ENCODE assay signal across 8 cellular contexts in the genomic region with DNA sequence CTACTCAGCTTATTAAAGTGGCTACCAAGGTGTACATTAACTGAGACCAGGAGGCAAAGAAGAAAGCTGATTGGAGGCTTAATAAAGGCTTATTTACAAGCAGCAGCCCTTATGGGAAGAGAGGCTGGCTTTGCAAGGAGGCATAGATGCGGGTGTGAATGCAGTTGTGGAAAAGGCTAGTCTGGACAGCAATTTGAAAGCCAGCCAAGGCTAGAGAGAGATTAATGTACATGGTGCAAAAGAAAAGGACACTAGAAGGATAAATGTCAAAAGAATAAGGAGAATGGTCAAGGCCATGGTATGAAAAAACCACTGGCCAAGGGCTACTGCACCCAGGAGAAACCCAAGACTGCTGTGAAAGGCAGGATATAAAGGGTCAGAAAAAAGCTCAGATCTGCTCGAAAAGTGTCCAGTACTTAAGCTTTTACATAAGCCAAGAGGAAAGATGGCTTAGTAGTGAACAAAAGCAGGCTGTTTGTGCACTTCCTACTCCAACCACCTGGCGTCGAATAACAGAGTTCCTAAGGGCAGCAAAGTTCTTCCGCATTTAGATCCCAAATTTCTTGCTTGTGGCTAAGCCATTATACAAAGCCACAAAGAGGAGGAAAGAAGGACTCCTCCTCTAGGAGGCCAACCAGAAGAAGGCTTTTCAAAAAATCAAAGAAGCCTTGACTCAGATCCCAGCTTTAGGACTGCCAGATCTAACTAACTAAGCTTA. TPM values are rescaled to one million over a fixed set of nuclear protein-coding genes. Genes with fewer than 3 reads are reported as not detected.
DNase-seq lines count a peak whose midpoint lies in the region; ATAC-seq and TF ChIP-seq lines count a peak whose summit lies in the region.

No MANE protein-coding gene starts in this region.

- intact Hi-C loops in heart left ventricle (cut with DNase I), result loop anchor here in 1 of 10 donors (10.0 kb wide), 2 partner anchors 131 to 359 kb away; a partner anchor contains a TSS
- intact Hi-C loops in Right ventricle myocardium inferior (cut with DNase I), result loop anchor here (10.0 kb wide), 2 partner anchors 151 to 359 kb away; a partner anchor contains a TSS
- intact Hi-C loops in right lobe of liver (cut with DNase I), result no loop called here
- intact Hi-C loops in uterus (cut with DNase I; ENCODE audit: low total_unique reads), result loop anchor here (10.0 kb wide), 1 partner anchor 151 kb away; a partner anchor contains a TSS

- H3K4me1 ChIP-seq in heart left ventricle, result peaks cover 0 to 64% (median 14%) of the 10 kb centered on the region in 12 donors
- H3K4me1 ChIP-seq in right lobe of liver, result peaks cover 0 to 5% (median 0%) of the 10 kb centered on the region in 4 donors
- H3K4me1 ChIP-seq in uterus, result peaks cover 0 to 8% of the 10 kb centered on the region in 2 donors

- TF ChIP-seq POLR2A in heart left ventricle (IDR thresholded peaks at IDR 0.05), result no peak
- TF ChIP-seq POLR2A in right lobe of liver (IDR thresholded peaks at IDR 0.05), result no peak
- TF ChIP-seq POLR2A in uterus (IDR thresholded peaks at IDR 0.05), result no peak

- no peaks in the 10 kb centered on the region for H3K9me3 ChIP-seq in heart left ventricle
- H3K9me3 ChIP-seq in right lobe of liver, result no peaks in the 10 kb centered on the region
- no peaks in the 10 kb centered on the region for H3K9me3 ChIP-seq in uterus

- ATAC-seq in heart left ventricle, result no peak
- ATAC-seq in Right ventricle myocardium inferior, result no peak
- peak in 1 of 4 donors; percentile 2 for ATAC-seq in right lobe of liver
- ATAC-seq in GM19397 (IDR thresholded peaks at IDR 0.05; ENCODE audit: unreplicated experiment), result no peak
- no peak for ATAC-seq in GM21723 (IDR thresholded peaks at IDR 0.05; ENCODE audit: unreplicated experiment)

- WGBS in heart left ventricle, 4 donors, result 38 to 52% (median 48%) methylated on average over 5 of the region's 5 CpGs
- WGBS in right lobe of liver (ENCODE audit: insufficient coverage, low coverage, low lambda C conversion rate, missing lambda C conversion rate), result 45% methylated on average over 5 of the region's 5 CpGs

- H3K27ac ChIP-seq in heart left ventricle (peak overlapping the region in 11 of 12 donors; percentile 79 to 97 (median 92)), angular gyrus (ENCODE audit: low read depth, low read length) (peak overlapping the region; percentile 99), right lobe of liver (peak overlapping the region; percentile 99), uterus (peak overlapping the region; percentile 94 to 98)

- H3K4me3 ChIP-seq in heart left ventricle, result peak overlapping the region in 11 of 12 donors; percentile 57 to 92 (median 67)
- H3K4me3 ChIP-seq in right lobe of liver, result peak overlapping the region; percentile 60 to 69 (median 69)
- H3K4me3 ChIP-seq in uterus, result peak overlapping the region in 1 of 2 donors; percentile 58

- H3K36me3 ChIP-seq in heart left ventricle (no peaks in the 10 kb centered on the region), right lobe of liver (no peaks in the 10 kb centered on the region), uterus (no peaks in the 10 kb centered on the region)

- DNase-seq in heart left ventricle, result no peak
- no peak for DNase-seq in Right ventricle myocardium inferior (ENCODE audit: missing footprints)
- no peak for DNase-seq in right lobe of liver
- DNase-seq in uterus, result no peak
- no peak for DNase-seq in DMS 273 treated with DMSO at 0.1 percent for 48 hours (lab: John Stamatoyannopoulos, UW)

- TF ChIP-seq CTCF in heart left ventricle (IDR thresholded peaks at IDR 0.05) (peak in 4 of 12 donors; percentile 8 to 46 (median 23)), right lobe of liver (IDR thresholded peaks at IDR 0.05) (peak in 1 of 4 donors; percentile 6), uterus (IDR thresholded peaks at IDR 0.05) (peak in 1 of 4 experiments; percentile 11)

- no peaks in the 10 kb centered on the region for H3K27me3 ChIP-seq in heart left ventricle
- H3K27me3 ChIP-seq in right lobe of liver, result no peaks in the 10 kb centered on the region
- no peaks in the 10 kb centered on the region for H3K27me3 ChIP-seq in uterus

RNA-seq across cellular contexts. Expression of a gene that starts 24.0 kb away (rescaled TPM):
- 1 to 10 TPM in 2 of 9 donors, under 1 TPM in 5, not detected in 2; 0.45 to 6.6 (median 0.49) TPM for total RNA-seq in heart left ventricle
- under 1 TPM; 0.28 to 0.69 TPM for polyA plus RNA-seq in heart left ventricle
- total RNA-seq in Right ventricle myocardium inferior, result 1.2 TPM
- total RNA-seq in right lobe of liver, result 1 to 10 TPM in 3 of 6 experiments, under 1 TPM in 3; 0.24 to 1.5 (median 1.0) TPM
- 1 to 10 TPM in 1 of 4 donors, under 1 TPM in 2, not detected in 1; 0.76 to 2.9 (median 0.76) TPM for total RNA-seq in uterus

RNA-seq across cellular contexts. Expression of a gene that starts 43.7 kb away (rescaled TPM):
- total RNA-seq in heart left ventricle (1 to 10 TPM in 1 of 9 donors, not detected in 8; 1.1 TPM), Right ventricle myocardium inferior (not detected), right lobe of liver (under 1 TPM in 1 of 6 experiments, not detected in 5; 0.39 TPM), uterus (1 to 10 TPM in 1 of 4 donors, under 1 TPM in 1, not detected in 2; 0.85 to 1.8 TPM)
- polyA plus RNA-seq in heart left ventricle, result not detected

RNA-seq across cellular contexts. Expression of a gene that starts 54.5 kb away (rescaled TPM):
- not detected for total RNA-seq in heart left ventricle
- not detected for polyA plus RNA-seq in heart left ventricle
- not detected for total RNA-seq in Right ventricle myocardium inferior
- total RNA-seq in right lobe of liver, result not detected
- total RNA-seq in uterus, result 1 to 10 TPM in 1 of 4 donors, not detected in 3; 1.8 TPM

RNA-seq across cellular contexts. Expression of a gene that starts 58.2 kb away (rescaled TPM):
- 1 to 10 TPM in 3 of 9 donors, under 1 TPM in 6; 0.25 to 7.4 (median 0.93) TPM for total RNA-seq in heart left ventricle
- polyA plus RNA-seq in heart left ventricle, result 1 to 10 TPM in 1 of 2 donors, under 1 TPM in 1; 0.25 to 1.1 TPM
- total RNA-seq in Right ventricle myocardium inferior, result 2.3 TPM
- total RNA-seq in right lobe of liver, result 1 to 10 TPM in 3 of 6 experiments, under 1 TPM in 3; 0.68 to 2.3 (median 1.1) TPM
- 1 to 10 TPM in 2 of 4 donors, under 1 TPM in 2; under 0.01 to 4.1 (median 2.1) TPM for total RNA-seq in uterus

Comparison
In these comparisons a context has a peak if more than half of its experiments do, and no peak if none do; other contexts are left out.
1. intact Hi-C loops: an anchor here in Right ventricle myocardium inferior (10.0 kb wide) and uterus (10.0 kb wide); none called in right lobe of liver.